ENCODE assay signal across 6 cellular contexts in the genomic region with DNA sequence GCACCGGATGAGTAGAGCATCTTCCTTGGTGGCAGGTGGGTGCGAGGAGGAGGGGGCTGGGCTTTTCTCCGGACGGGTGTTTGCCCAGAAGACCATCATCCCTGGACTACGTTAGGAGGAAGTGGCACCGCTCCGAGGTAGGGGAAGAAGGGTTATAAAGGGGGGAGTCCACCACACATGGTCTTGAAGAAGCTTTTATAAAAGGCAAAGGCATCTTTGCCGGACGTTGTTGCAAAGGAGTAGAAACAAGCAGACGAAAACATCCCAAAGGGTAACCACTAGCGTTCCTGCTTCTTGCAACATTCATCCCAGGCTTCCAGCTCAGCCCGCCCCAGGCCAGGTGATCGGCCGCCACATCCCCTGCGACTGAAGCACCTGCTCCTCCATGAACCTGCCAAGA. TPM values are rescaled to one million over a fixed set of nuclear protein-coding genes. Genes with fewer than 3 reads are reported as not detected.
"Had no signal": no experiment of that assay in that cellular context is flagged by ENCODE, and none has a peak within 500 bp of the region (broad histone marks: within the 10 kb centered on the region; RNA-seq: fewer than 3 reads in every experiment).

A gene (plus strand): TSS at position 301 of the 400 bp plus-strand sequence. CDS start 85 bp downstream, at position 386.

RNA-seq across cellular contexts. Expression of the gene that starts here (rescaled TPM):
- total RNA-seq: HepG2, HT-29, HT1080, IMR-90 had no signal
- polyA plus RNA-seq: IgD-negative memory B cell, IMR-90, K562 had no signal
